ENCODE assay signal across 22 cellular contexts in the genomic region with DNA sequence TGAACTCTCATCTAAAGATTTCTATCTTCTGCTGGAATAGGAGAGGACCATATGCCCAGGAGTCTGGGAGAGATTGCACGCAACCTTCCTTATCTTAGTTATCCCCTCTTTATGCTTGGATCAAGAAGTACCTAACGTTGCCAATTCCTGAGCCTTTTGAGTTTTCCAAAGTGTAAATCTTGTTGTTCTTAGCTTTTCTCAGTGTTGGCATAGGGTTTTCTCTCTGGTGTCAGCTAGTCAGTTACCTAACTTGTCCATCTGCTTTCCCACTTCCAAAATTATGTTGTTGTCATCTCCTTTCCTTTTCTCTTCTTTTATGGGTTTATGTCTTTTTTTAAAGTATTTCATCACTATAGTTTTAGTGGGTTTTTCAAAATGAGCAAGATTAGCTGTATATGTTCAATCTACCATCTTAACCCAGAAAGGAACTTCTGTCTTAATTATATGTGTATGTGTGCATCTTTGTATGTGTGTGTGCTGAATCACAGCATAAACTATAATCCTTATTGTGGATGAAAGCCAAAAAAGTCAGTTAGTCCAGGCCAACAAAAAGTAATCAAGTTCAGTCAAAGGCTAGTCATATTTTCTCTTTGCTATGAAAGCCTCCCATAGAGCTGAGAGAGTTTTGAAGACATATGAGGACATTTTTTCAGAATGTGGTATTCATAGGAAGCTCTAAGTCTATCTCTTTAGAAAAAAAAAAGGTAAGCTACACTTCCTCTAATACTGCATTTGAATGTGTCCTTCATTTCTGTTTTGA.
DNase-seq lines count a peak whose midpoint lies in the region; ATAC-seq and TF ChIP-seq lines count a peak whose summit lies in the region.
"Had no signal": no experiment of that assay in that cellular context is flagged by ENCODE, and none has a peak within 500 bp of the region (broad histone marks: within the 10 kb centered on the region; RNA-seq: fewer than 3 reads in every experiment).

No MANE protein-coding gene starts in this region.

- no peaks in the 10 kb centered on the region for H3K79me2 ChIP-seq in PC-3 (ENCODE audit: low read length)

- no peaks in the 10 kb centered on the region for H4K20me1 ChIP-seq in PC-3 (ENCODE audit: low read length)
- H4K20me1 ChIP-seq: BLaER1 treated with 17β-estradiol and CSF1 and Interleukin-3, amounts not matched to agents 10 nM and 100 nM had no signal

- H3F3A ChIP-seq in PC-3 (ENCODE audit: low read length, unreplicated experiment): no peaks in the 10 kb centered on the region

- no peaks in the 10 kb centered on the region for H3K27me3 ChIP-seq in PC-3 (ENCODE audit: low read length)
- H3K27me3 ChIP-seq: BLaER1 treated with 17β-estradiol and CSF1 and Interleukin-3, amounts not matched to agents 10 nM and 100 nM; gastrocnemius medialis; spleen; upper lobe of right lung had no signal

- no peak for TF ChIP-seq CTCF in PC-3 (conservative IDR thresholded peaks at IDR 0.05; ENCODE audit: low read depth, low read length)

- no peak overlapping the region for H3K4me2 ChIP-seq in PC-3 (ENCODE audit: low read length)
- H3K4me2 ChIP-seq: BLaER1 treated with 17β-estradiol and CSF1 and Interleukin-3, amounts not matched to agents 10 nM and 100 nM had no signal

- no peak for ATAC-seq in PC-3
- peak; percentile 35 for ATAC-seq in esophagus mucosa
- no peak for ATAC-seq in HG03378 (IDR thresholded peaks at IDR 0.05; ENCODE audit: unreplicated experiment)
- ATAC-seq: gastrocnemius medialis, left cardiac atrium, Right ventricle myocardium inferior, T-cell, upper lobe of right lung had no signal

- H3K36me3 ChIP-seq in PC-3 (ENCODE audit: low read depth, low read length): no peaks in the 10 kb centered on the region
- H3K36me3 ChIP-seq: gastrocnemius medialis, spleen, upper lobe of right lung had no signal

- no peaks in the 10 kb centered on the region for H3K9me3 ChIP-seq in PC-3 (ENCODE audit: low read length)
- H3K9me3 ChIP-seq: gastrocnemius medialis, upper lobe of right lung had no signal

- no peak overlapping the region for H3K27ac ChIP-seq in PC-3 (ENCODE audit: low read length)
- H3K27ac ChIP-seq: BLaER1 treated with 17β-estradiol and CSF1 and Interleukin-3, amounts not matched to agents 10 nM and 100 nM; gastrocnemius medialis; spleen; upper lobe of right lung had no signal

- no peaks in the 10 kb centered on the region for H3K9me2 ChIP-seq in PC-3 (replicated peaks; ENCODE audit: low read length)

- no peak overlapping the region for H3K9ac ChIP-seq in PC-3 (ENCODE audit: low read length)
- H3K9ac ChIP-seq: BLaER1 treated with 17β-estradiol and CSF1 and Interleukin-3, amounts not matched to agents 10 nM and 100 nM had no signal

- H3K4me1 ChIP-seq in PC-3 (ENCODE audit: insufficient read depth, low read length): no peaks in the 10 kb centered on the region
- H3K4me1 ChIP-seq: BLaER1 treated with 17β-estradiol and CSF1 and Interleukin-3, amounts not matched to agents 10 nM and 100 nM; gastrocnemius medialis; spleen; upper lobe of right lung had no signal

- BruUV-seq in PC-3 (replicated peaks; lab: Mats Ljungman, UMichigan): no TSS peak

- DNase-seq in GM03348 (ENCODE audit: low spot score): peak; percentile 12
- DNase-seq in PC-3: peak; percentile 14
- DNase-seq in skeletal muscle cell (ENCODE audit: low read depth): peak; percentile 15
- DNase-seq in NCI-H128 (lab: John Stamatoyannopoulos, UW; ENCODE audit: unreplicated experiment): no peak
- no peak for DNase-seq in NCI-H2081 treated with DMSO at 0.1 percent for 48 hours (lab: John Stamatoyannopoulos, UW)
- DNase-seq: activated CD4-positive, alpha-beta T cell treated with anti-CD3 and anti-CD28 coated beads, Interleukin-2, amount 10 ng/mL, durations not matched to agents 7 days and 5 days; activated effector memory CD4-positive, alpha-beta T cell treated with Interleukin-2 at 50 U/mL for 16 hours; anterior cingulate cortex; gastrocnemius medialis; KG1; left cardiac atrium; NCI-H1048; NCI-H2081; NCI-H524; spleen; stimulated activated CD4-positive, alpha-beta T cell treated with anti-CD3 and anti-CD28 coated beads, Interleukin-4, amount 100 ng/mL, for 4 hours; T-cell; upper lobe of right lung had no signal

- H2AFZ ChIP-seq in PC-3 (ENCODE audit: low read length): no peak overlapping the region

- no peak overlapping the region for H3K4me3 ChIP-seq in PC-3 (ENCODE audit: low read length)
- no peak overlapping the region for H3K4me3 ChIP-seq in skeletal muscle cell (ENCODE audit: low read depth, low read length)
- H3K4me3 ChIP-seq: BLaER1 treated with 17β-estradiol and CSF1 and Interleukin-3, amounts not matched to agents 10 nM and 100 nM; gastrocnemius medialis; spleen; upper lobe of right lung had no signal

- intact Hi-C loops in PC-3 (cut with micrococcal nuclease): no loop called here

- POLR2A ChIA-PET in PC-3 (lab: Charles Lee; ENCODE audit: unreplicated experiment): no interaction called here

- CTCF ChIA-PET in PC-3 (lab: Charles Lee): no interaction called here

Comparison
In these comparisons a context has a peak if more than half of its experiments do, and no peak if none do; other contexts are left out.
1. DNase-seq: peak in GM03348 (single experiment), PC-3 (single experiment) and skeletal muscle cell (single experiment); none in NCI-H128 (single experiment) and NCI-H2081 treated with DMSO at 0.1 percent for 48 hours (single experiment).